In genomic region chr12:57078519-57079404, GRCh38 we compare ENCODE assay signal across 8 cellular contexts. TPM values are rescaled to one million over a fixed set of nuclear protein-coding genes. Genes with fewer than 3 reads are reported as not detected.
DNase-seq lines count a peak whose midpoint lies in the region; ATAC-seq lines count a peak whose summit lies in the region.

Gene NEMP1, minus strand, starts transcription at chr12:57078791. Its CDS starts 46 bp downstream, at chr12:57078745.

- H4K8ac ChIP-seq in mesenchymal stem cell (ENCODE audit: low read length) = no peak within 1 kb of the TSS

- H3K4me2 ChIP-seq in mesenchymal stem cell (ENCODE audit: low read length, poor library complexity, severe bottlenecking) = peak within 1 kb of the TSS; percentile 95

- peak within 1 kb of the TSS; percentile 87 for H3K27ac ChIP-seq in mesenchymal stem cell (ENCODE audit: low read length, poor library complexity, severe bottlenecking)

- H3K9ac ChIP-seq in NT2/D1 (ENCODE audit: insufficient read length, low read depth) = peak within 1 kb of the TSS; percentile 100
- H3K9ac ChIP-seq in endocrine pancreas (ENCODE audit: control insufficient read depth, insufficient read depth, low read length) = no peak within 1 kb of the TSS
- peak within 1 kb of the TSS; percentile 87 for H3K9ac ChIP-seq in mesenchymal stem cell (ENCODE audit: low read length)

- no peak within 1 kb of the TSS for H4K91ac ChIP-seq in mesenchymal stem cell (ENCODE audit: low read length)

- no peak within 1 kb of the TSS for H2BK5ac ChIP-seq in mesenchymal stem cell (ENCODE audit: low read depth, low read length, poor library complexity, severe bottlenecking)

- H3K27me3 ChIP-seq in NT2/D1 (ENCODE audit: insufficient read depth, insufficient read length) (no peaks in the 10 kb centered on the region), endocrine pancreas (ENCODE audit: control insufficient read depth, insufficient read depth, low read length) (no peaks in the 10 kb centered on the region), mesenchymal stem cell (ENCODE audit: control insufficient read depth in 1 of 2, insufficient read depth in 1 of 2, low read length in 2 of 2) (no peaks in the 10 kb centered on the region)

- no peak within 1 kb of the TSS for H2BK120ac ChIP-seq in mesenchymal stem cell (ENCODE audit: low read depth, low read length)

- no peak within 1 kb of the TSS for H2AK5ac ChIP-seq in mesenchymal stem cell (ENCODE audit: low read length, severe bottlenecking)

- H3K9me3 ChIP-seq in NT2/D1 (ENCODE audit: insufficient read depth, low read length) (no peaks in the 10 kb centered on the region), endocrine pancreas (ENCODE audit: control insufficient read depth, low read length) (no peaks in the 10 kb centered on the region), mesenchymal stem cell (ENCODE audit: control insufficient read depth, low read length) (no peaks in the 10 kb centered on the region)

- H3K79me1 ChIP-seq in mesenchymal stem cell (replicated peaks; ENCODE audit: low read length, poor library complexity, severe bottlenecking) = peaks cover 3% of the 10 kb centered on the region

- H3K27me3 Mint-ChIP-seq in activated CD8-positive, alpha-beta memory T cell treated with anti-CD3 and anti-CD28 coated beads, Interleukin-2, amount 10 ng/mL, durations not matched to agents 7 days and 5 days = no peaks in the 10 kb centered on the region

- H3K4me1 Mint-ChIP-seq in activated CD8-positive, alpha-beta memory T cell treated with anti-CD3 and anti-CD28 coated beads, Interleukin-2, amount 10 ng/mL, durations not matched to agents 7 days and 5 days = peaks cover 29% of the 10 kb centered on the region

- H3K4ac ChIP-seq in mesenchymal stem cell (ENCODE audit: low read depth in 1 of 2, low read length in 2 of 2) = peak within 1 kb of the TSS; percentile 27 to 57

- H2BK15ac ChIP-seq in mesenchymal stem cell (ENCODE audit: low read depth, poor library complexity, severe bottlenecking) = peak within 1 kb of the TSS; percentile 44

- H3K23ac ChIP-seq in mesenchymal stem cell (ENCODE audit: low read length in 2 of 2) = peak within 1 kb of the TSS in 1 of 2 experiments; percentile 1

- H3K14ac ChIP-seq in mesenchymal stem cell (ENCODE audit: low read length in 2 of 2) = no peak within 1 kb of the TSS

- H3K4me3 ChIP-seq in NT2/D1 (ENCODE audit: insufficient read length, low read depth) (peak within 1 kb of the TSS; percentile 94), endocrine pancreas (ENCODE audit: control insufficient read depth, insufficient read depth, low read length) (peak within 1 kb of the TSS; percentile 84), mesenchymal stem cell (ENCODE audit: insufficient read depth in 1 of 2, low read depth in 1 of 2, low read length in 2 of 2) (peak within 1 kb of the TSS; percentile 84 to 90)

- CTCF ChIA-PET in activated CD8-positive, alpha-beta memory T cell treated with anti-CD3 and anti-CD28 coated beads, Interleukin-2, amount 10 ng/mL, durations not matched to agents 7 days and 5 days (lab: Charles Lee) = interaction anchor here (0.8 to 14.1 kb wide), 19 partner anchors 9 to 374 kb away, joined by 3 to 263 read pairs (median 4); partner anchors contain the start of genes NAB2 and STAT6

- ATAC-seq in GM21381 (IDR thresholded peaks at IDR 0.05; ENCODE audit: unreplicated experiment) = peak; percentile 97
- peak; percentile 96 for ATAC-seq in activated CD8-positive, alpha-beta memory T cell treated with anti-CD3 and anti-CD28 coated beads, Interleukin-2, amount 10 ng/mL, durations not matched to agents 7 days and 5 days

- no peaks in the 10 kb centered on the region for H3K9me3 Mint-ChIP-seq in activated CD8-positive, alpha-beta memory T cell treated with anti-CD3 and anti-CD28 coated beads, Interleukin-2, amount 10 ng/mL, durations not matched to agents 7 days and 5 days (ENCODE audit: low read depth)

- under 1% methylated on average over 33 of the region's 39 CpGs for WGBS in mesenchymal stem cell

- peaks cover 9% of the 10 kb centered on the region for H3K36me3 Mint-ChIP-seq in activated CD8-positive, alpha-beta memory T cell treated with anti-CD3 and anti-CD28 coated beads, Interleukin-2, amount 10 ng/mL, durations not matched to agents 7 days and 5 days

- H2AFZ ChIP-seq in mesenchymal stem cell (ENCODE audit: low read depth, low read length) = peak within 1 kb of the TSS; percentile 67

- DNase-seq in COR-L47 (lab: John Stamatoyannopoulos, UW) = peak; percentile 99
- peak in 75 of 76 experiments; percentile 49 to 100 (median 98) for DNase-seq in HUDEP-2 (lab: John Stamatoyannopoulos, UW; ENCODE audit: unreplicated experiment in 76 of 76)
- peak; percentile 99 for DNase-seq in NT2/D1 (ENCODE audit: low read depth, low spot score)
- peak; percentile 99 for DNase-seq in activated CD8-positive, alpha-beta memory T cell treated with anti-CD3 and anti-CD28 coated beads, Interleukin-2, amount 10 ng/mL, durations not matched to agents 7 days and 5 days
- peak; percentile 100 for DNase-seq in mesenchymal stem cell
- peak; percentile 89 for DNase-seq in stimulated activated CD8-positive, alpha-beta memory T cell treated with anti-CD3 and anti-CD28 coated beads, Interleukin-15, amount 100 ng/mL, for 1 hour (ENCODE audit: low read depth)

- H3K18ac ChIP-seq in mesenchymal stem cell (ENCODE audit: low read depth in 1 of 2, low read length in 2 of 2) = peak within 1 kb of the TSS; percentile 28 to 55

- peak within 1 kb of the TSS; percentile 100 for H3K27ac Mint-ChIP-seq in activated CD8-positive, alpha-beta memory T cell treated with anti-CD3 and anti-CD28 coated beads, Interleukin-2, amount 10 ng/mL, durations not matched to agents 7 days and 5 days

- H3K4me3 Mint-ChIP-seq in activated CD8-positive, alpha-beta memory T cell treated with anti-CD3 and anti-CD28 coated beads, Interleukin-2, amount 10 ng/mL, durations not matched to agents 7 days and 5 days = peak within 1 kb of the TSS; percentile 92

- H2BK12ac ChIP-seq in mesenchymal stem cell (ENCODE audit: low read length in 2 of 2) = no peak within 1 kb of the TSS

- H3K4me1 ChIP-seq in NT2/D1 (ENCODE audit: insufficient read depth, insufficient read length) (no peaks in the 10 kb centered on the region), endocrine pancreas (ENCODE audit: control insufficient read depth, insufficient read depth, low read length) (no peaks in the 10 kb centered on the region), mesenchymal stem cell (ENCODE audit: control insufficient read depth, insufficient read depth, low read depth, low read length) (peaks cover 1% of the 10 kb centered on the region)

- H3K36me3 ChIP-seq in NT2/D1 (ENCODE audit: insufficient read depth, insufficient read length, low read length) (peaks cover 12% of the 10 kb centered on the region), endocrine pancreas (ENCODE audit: control insufficient read depth, insufficient read depth, low read length) (no peaks in the 10 kb centered on the region), mesenchymal stem cell (ENCODE audit: control insufficient read depth in 1 of 2, insufficient read depth in 2 of 2, low read depth in 1 of 2, low read length in 2 of 2) (no peaks in the 10 kb centered on the region)

RNA-seq across cellular contexts. Expression of gene NEMP1, which starts in this region (rescaled TPM):
- 10 to 100 TPM; 60.5 to 66.1 TPM for total RNA-seq in activated CD8-positive, alpha-beta memory T cell treated with anti-CD3 and anti-CD28 coated beads, Interleukin-2, amount 10 ng/mL, durations not matched to agents 7 days and 5 days
- 6.2 TPM for polyA plus RNA-seq in mesenchymal stem cell (2013, experiment 1 of 2)
- polyA plus RNA-seq in mesenchymal stem cell (2013, experiment 2 of 2) = 5.8 TPM

Comparison
In these comparisons a context has a peak if more than half of its experiments do, and no peak if none do; other contexts are left out.
1. Peak in every context shown above with its lines: DNase-seq, ATAC-seq, H3K4me3 ChIP-seq and H3K27ac ChIP-seq.